Comparison of ENCODE assay signal across 10 cellular contexts in the genomic region with DNA sequence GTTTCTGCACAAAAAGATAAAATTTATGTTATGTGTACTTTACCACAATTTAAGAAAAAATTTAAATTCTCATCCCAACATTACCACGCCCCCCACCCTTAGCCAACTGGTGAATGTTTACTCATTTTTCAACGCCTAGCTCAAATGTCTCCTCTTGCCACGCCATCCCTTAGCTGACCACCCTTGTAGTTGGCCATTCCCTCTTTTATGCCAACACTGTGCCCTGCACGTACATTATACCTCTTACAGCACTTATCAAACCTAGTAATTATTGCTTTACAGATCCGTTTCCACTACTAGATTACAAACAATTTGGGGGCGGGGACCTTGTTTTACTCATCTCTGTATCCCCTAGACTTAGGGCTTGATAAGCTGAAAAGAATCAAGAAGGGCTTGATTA. TPM values are rescaled to one million over a fixed set of nuclear protein-coding genes. Genes with fewer than 3 reads are reported as not detected.
DNase-seq lines count a peak whose midpoint lies in the region; ATAC-seq, FAIRE-seq and TF ChIP-seq lines count a peak whose summit lies in the region.
"Had no signal": no experiment of that assay in that cellular context is flagged by ENCODE, and none has a peak within 500 bp of the region (broad histone marks: within the 10 kb centered on the region; RNA-seq: fewer than 3 reads in every experiment).

No MANE protein-coding gene starts in this region.

- H3K79me2 ChIP-seq in OCI-LY1 (ENCODE audit: insufficient read depth, low read length): peaks cover 10% of the 10 kb centered on the region

- no peaks in the 10 kb centered on the region for H3K79me1 ChIP-seq in neuronal stem cell (ENCODE audit: low read depth, low read length)

- H3K4me1 ChIP-seq in OCI-LY1 (ENCODE audit: insufficient read depth, low read length, severe bottlenecking) (peaks cover 11% of the 10 kb centered on the region), ectodermal cell (ENCODE audit: control insufficient read depth, insufficient read depth, low read length) (no peaks in the 10 kb centered on the region), neuronal stem cell (ENCODE audit: control insufficient read depth in 2 of 2, insufficient read depth in 1 of 2, low read depth in 1 of 2, low read length in 2 of 2) (no peaks in the 10 kb centered on the region)
- H3K4me1 ChIP-seq: lower lobe of right lung had no signal

- no peak overlapping the region for H4K8ac ChIP-seq in neuronal stem cell (ENCODE audit: low read depth, low read length)

- H3K4me3 ChIP-seq in GM12865 (ENCODE audit: low read depth, low read length): peak overlapping the region; percentile 65
- H3K4me3 ChIP-seq in OCI-LY1 (ENCODE audit: low read depth, low read length, poor library complexity, severe bottlenecking): peak overlapping the region; percentile 72
- H3K4me3 ChIP-seq in ectodermal cell (ENCODE audit: insufficient read depth, low read depth, low read length): peak overlapping the region; percentile 61
- H3K4me3 ChIP-seq in neuronal stem cell (ENCODE audit: low read length in 2 of 2): peak overlapping the region; percentile 55 to 94

- no peak overlapping the region for H2BK5ac ChIP-seq in neuronal stem cell (ENCODE audit: low read length)

- H4K20me1 ChIP-seq in OCI-LY1 (ENCODE audit: insufficient read depth, low read length): no peaks in the 10 kb centered on the region

- ATAC-seq in HG03097 (IDR thresholded peaks at IDR 0.05; ENCODE audit: low FRiP score, unreplicated experiment): no peak
- no peak for ATAC-seq in HG03432 (IDR thresholded peaks at IDR 0.05; ENCODE audit: unreplicated experiment)

- no peak overlapping the region for H3K23ac ChIP-seq in neuronal stem cell (ENCODE audit: low read depth, low read length, poor library complexity)

- no peaks in the 10 kb centered on the region for H3F3A ChIP-seq in OCI-LY1 (ENCODE audit: insufficient read depth, low read length)

- H3K27ac ChIP-seq in OCI-LY1 (ENCODE audit: low read depth, low read length, poor library complexity, severe bottlenecking): no peak overlapping the region
- H3K27ac ChIP-seq in ectodermal cell (ENCODE audit: insufficient read depth, low read depth, low read length, poor library complexity, severe bottlenecking): no peak overlapping the region
- H3K27ac ChIP-seq in neuronal stem cell (replicated peaks; ENCODE audit: low read length): no peak overlapping the region
- H3K27ac ChIP-seq: lower lobe of right lung had no signal

- H4K91ac ChIP-seq in neuronal stem cell (ENCODE audit: low read depth, low read length, poor library complexity): no peak overlapping the region

- WGBS in ectodermal cell, 2 experiments: 19 to 21% methylated on average over 6 of the region's 6 CpGs
- no CpG with 5 or more reads among the region's 6 CpGs for WGBS in neuronal stem cell (ENCODE audit: extremely low coverage in 2 of 2, insufficient read length in 2 of 2, insufficient replicate concordance in 1 of 2), 2 donors

- H3K4ac ChIP-seq in neuronal stem cell (ENCODE audit: low read length): no peak overlapping the region

- TF ChIP-seq CTCF in GM12865 (IDR thresholded peaks at IDR 0.05; ENCODE audit: insufficient read depth, low read depth, low read length, missing control alignments): no peak
- TF ChIP-seq CTCF in OCI-LY1 (IDR thresholded peaks at IDR 0.05; ENCODE audit: low read length): no peak
- TF ChIP-seq CTCF in D721Med (IDR thresholded peaks at IDR 0.05; ENCODE audit: insufficient read depth, missing control alignments): no peak

- peaks cover 11% of the 10 kb centered on the region for H3K36me3 ChIP-seq in OCI-LY1 (ENCODE audit: insufficient read depth, low read length)
- H3K36me3 ChIP-seq in ectodermal cell (ENCODE audit: control insufficient read depth, insufficient read depth, low read length): no peaks in the 10 kb centered on the region
- H3K36me3 ChIP-seq in neuronal stem cell (replicated peaks in 1 of 2; ENCODE audit: control insufficient read depth in 2 of 2, insufficient read depth in 2 of 2, low read length in 2 of 2): peaks cover 2 to 12% of the 10 kb centered on the region in 2 donors
- H3K36me3 ChIP-seq: lower lobe of right lung had no signal

- DNase-seq in GM12865 (ENCODE audit: low read depth) (no peak), neuronal stem cell (ENCODE audit: low spot score) (no peak), iPS-NIHi7 (ENCODE audit: extremely low spot score) (no peak), D721Med (ENCODE audit: insufficient read length, low spot score) (no peak)

- no peak overlapping the region for H3K14ac ChIP-seq in neuronal stem cell (ENCODE audit: low read length)

- H2AFZ ChIP-seq in OCI-LY1 (ENCODE audit: low read length): no peak overlapping the region
- peak overlapping the region; percentile 77 for H2AFZ ChIP-seq in neuronal stem cell (ENCODE audit: low read length)

- H3K9me3 ChIP-seq in OCI-LY1 (ENCODE audit: low read length) (no peaks in the 10 kb centered on the region), ectodermal cell (ENCODE audit: control insufficient read depth, low read length) (no peaks in the 10 kb centered on the region), neuronal stem cell (replicated peaks in 1 of 2; ENCODE audit: control insufficient read depth in 2 of 2, insufficient read depth in 1 of 2, low read depth in 1 of 2, low read length in 2 of 2) (no peaks in the 10 kb centered on the region)
- H3K9me3 ChIP-seq: lower lobe of right lung had no signal

- H3K9ac ChIP-seq in OCI-LY1 (ENCODE audit: low read length): peak overlapping the region; percentile 75
- no peak overlapping the region for H3K9ac ChIP-seq in neuronal stem cell (ENCODE audit: low read depth, low read length, poor library complexity)

- no peak for FAIRE-seq in D721Med (lab: Jason Lieb, UNC)

- H3K27me3 ChIP-seq in OCI-LY1 (ENCODE audit: insufficient read depth, low read length): no peaks in the 10 kb centered on the region
- H3K27me3 ChIP-seq in ectodermal cell (ENCODE audit: control insufficient read depth, insufficient read depth, low read length, poor library complexity, severe bottlenecking): no peaks in the 10 kb centered on the region
- no peaks in the 10 kb centered on the region for H3K27me3 ChIP-seq in neuronal stem cell (ENCODE audit: control insufficient read depth in 3 of 3, insufficient read depth in 3 of 3, low read depth in 1 of 3, low read length in 3 of 3)

- no peak overlapping the region for H2AK5ac ChIP-seq in neuronal stem cell (ENCODE audit: low read depth, low read length)

- no peak overlapping the region for H2BK15ac ChIP-seq in neuronal stem cell (ENCODE audit: low read length)

- H3K9me2 ChIP-seq in OCI-LY1 (ENCODE audit: low read depth, low read length): no peaks in the 10 kb centered on the region

- no peak overlapping the region for H3K18ac ChIP-seq in neuronal stem cell (ENCODE audit: low read length)

- peak overlapping the region; percentile 78 for H3K4me2 ChIP-seq in OCI-LY1 (ENCODE audit: low read length)
- H3K4me2 ChIP-seq in neuronal stem cell (ENCODE audit: insufficient read depth, low read length, poor library complexity, severe bottlenecking): peak overlapping the region; percentile 56

- no peak overlapping the region for H2BK12ac ChIP-seq in neuronal stem cell (ENCODE audit: low read length)

- no peak overlapping the region for H2BK120ac ChIP-seq in neuronal stem cell (ENCODE audit: low read depth, low read length)

RNA-seq across cellular contexts. Expression of a gene that starts 0.6 kb away (rescaled TPM):
- 16.4 TPM for polyA plus RNA-seq in ectodermal cell (2013, experiment 1 of 4)
- 18.2 TPM for polyA plus RNA-seq in ectodermal cell (2013, experiment 2 of 4)
- 16.0 TPM for polyA plus RNA-seq in ectodermal cell (2013, experiment 3 of 4)
- polyA plus RNA-seq in ectodermal cell (2013, experiment 4 of 4): 13.2 TPM
- polyA plus RNA-seq in neuronal stem cell (2013, experiment 1 of 2): 7.9 TPM
- 7.9 TPM for polyA plus RNA-seq in neuronal stem cell (2013, experiment 2 of 2)
- polyA plus RNA-seq: aorta had no signal

RNA-seq across cellular contexts. Expression of a gene that starts 38.9 kb away (rescaled TPM):
- polyA plus RNA-seq in ectodermal cell (2013, experiment 1 of 4): 1,105 TPM
- 1,161 TPM for polyA plus RNA-seq in ectodermal cell (2013, experiment 2 of 4)
- 1,039 TPM for polyA plus RNA-seq in ectodermal cell (2013, experiment 3 of 4)
- polyA plus RNA-seq in ectodermal cell (2013, experiment 4 of 4): 1,221 TPM
- 1,442 TPM for polyA plus RNA-seq in neuronal stem cell (2013, experiment 1 of 2)
- 1,420 TPM for polyA plus RNA-seq in neuronal stem cell (2013, experiment 2 of 2)

RNA-seq across cellular contexts. Expression of a gene that starts 56.6 kb away (rescaled TPM):
- 30.9 TPM for polyA plus RNA-seq in ectodermal cell (2013, experiment 1 of 4)
- 30.6 TPM for polyA plus RNA-seq in ectodermal cell (2013, experiment 2 of 4)
- 25.9 TPM for polyA plus RNA-seq in ectodermal cell (2013, experiment 3 of 4)
- polyA plus RNA-seq in ectodermal cell (2013, experiment 4 of 4): 27.6 TPM
- 34.0 TPM for polyA plus RNA-seq in neuronal stem cell (2013, experiment 1 of 2)
- polyA plus RNA-seq in neuronal stem cell (2013, experiment 2 of 2): 35.2 TPM
